17 cellular contexts compared by ENCODE assay signal in the genomic region with DNA sequence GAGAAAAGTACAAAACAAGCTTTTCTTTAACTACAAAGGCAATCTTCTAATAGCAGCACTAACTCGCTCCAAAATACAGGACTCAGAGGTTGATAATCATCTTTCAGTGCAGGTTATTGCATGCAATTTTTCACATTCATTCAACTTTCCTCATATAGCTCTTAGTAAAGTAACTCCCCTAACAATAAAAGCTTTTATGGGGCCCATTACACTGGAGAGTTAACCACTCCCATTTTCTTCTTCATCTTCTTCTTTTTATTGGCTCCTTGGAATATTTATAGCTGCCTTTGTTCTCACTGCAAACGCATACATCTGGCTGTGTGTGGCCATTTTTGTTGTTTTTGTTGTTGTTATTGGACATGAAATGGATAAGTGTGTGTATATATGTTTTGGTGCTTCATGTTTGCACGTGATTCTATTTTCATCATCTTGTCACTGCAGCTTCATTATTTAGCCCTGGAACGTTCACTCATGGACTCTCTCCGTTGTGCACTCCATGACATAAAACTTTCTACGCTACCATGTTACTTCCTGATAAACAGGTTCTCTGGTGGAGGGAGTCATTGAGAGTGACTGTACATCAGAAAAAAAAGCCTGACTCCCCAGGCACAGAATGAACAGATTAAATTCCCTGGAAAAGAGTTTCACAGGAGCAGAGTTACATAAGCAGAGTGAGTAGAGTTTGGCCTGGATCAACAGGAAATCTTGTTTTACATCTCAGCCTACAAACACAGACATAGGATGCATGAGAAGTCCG.
"Had no signal": no experiment of that assay in that cellular context is flagged by ENCODE, and none has a peak within 500 bp of the region (broad histone marks: within the 10 kb centered on the region; RNA-seq: fewer than 3 reads in every experiment).

No MANE protein-coding gene starts in this region.

- H3K36me3 ChIP-seq: ascending aorta, breast epithelium, left ventricle myocardium inferior, right atrium auricular region, thyroid gland had no signal

- H3K79me2 ChIP-seq: hepatocyte had no signal

- H3K36me3 Mint-ChIP-seq: naive thymus-derived CD4-positive, alpha-beta T cell; stimulated activated naive B cell treated with anti-CD40 and anti-IgM and Interleukin-4, amounts not matched to agents 10 μg/mL and 1 μg/mL and 100 μg/mL, for 72 hours had no signal

- FAIRE-seq: urothelium cell line had no signal

- H3K9me3 ChIP-seq: ascending aorta, breast epithelium, left ventricle myocardium inferior, right atrium auricular region, thyroid gland had no signal

- H3K27ac Mint-ChIP-seq: naive thymus-derived CD4-positive, alpha-beta T cell; stimulated activated naive B cell treated with anti-CD40 and anti-IgM and Interleukin-4, amounts not matched to agents 10 μg/mL and 1 μg/mL and 100 μg/mL, for 72 hours had no signal

- H3K4me3 ChIP-seq: ascending aorta, breast epithelium, hepatocyte, left ventricle myocardium inferior, right atrium auricular region, thyroid gland had no signal

- H3K4me3 Mint-ChIP-seq: naive thymus-derived CD4-positive, alpha-beta T cell; stimulated activated naive B cell treated with anti-CD40 and anti-IgM and Interleukin-4, amounts not matched to agents 10 μg/mL and 1 μg/mL and 100 μg/mL, for 72 hours had no signal

- H3K4me1 Mint-ChIP-seq: stimulated activated naive B cell treated with anti-CD40 and anti-IgM and Interleukin-4, amounts not matched to agents 10 μg/mL and 1 μg/mL and 100 μg/mL, for 72 hours had no signal

- H3K4me1 ChIP-seq: ascending aorta, breast epithelium, left ventricle myocardium inferior, right atrium auricular region had no signal

- H3K9me3 Mint-ChIP-seq: naive thymus-derived CD4-positive, alpha-beta T cell; stimulated activated naive B cell treated with anti-CD40 and anti-IgM and Interleukin-4, amounts not matched to agents 10 μg/mL and 1 μg/mL and 100 μg/mL, for 72 hours had no signal

- H3K27ac ChIP-seq: ascending aorta, breast epithelium, hepatocyte, left ventricle myocardium inferior, right atrium auricular region, thyroid gland had no signal

- H3K27me3 ChIP-seq: ascending aorta, hepatocyte, right atrium auricular region, thyroid gland had no signal

- H3K4me2 ChIP-seq: hepatocyte had no signal

- ATAC-seq: activated CD4-positive, CD25-positive, alpha-beta regulatory T cell treated with anti-CD3 and anti-CD28 coated beads, Interleukin-2, amount 50 U/mL, for 24 hours; naive thymus-derived CD4-positive, alpha-beta T cell; stimulated activated naive B cell treated with anti-CD40 and anti-IgM and Interleukin-4, amounts not matched to agents 10 μg/mL and 1 μg/mL and 100 μg/mL, for 72 hours had no signal

- DNase-seq: activated CD4-positive, alpha-beta T cell treated with anti-CD3 and anti-CD28 coated beads, Interleukin-2, amount 50 U/mL, for 1 hour; activated naive CD4-positive, alpha-beta T cell; dermis blood vessel endothelial cell; erythroblast; islet precursor cell; left ventricle myocardium inferior; naive thymus-derived CD4-positive, alpha-beta T cell; stimulated activated CD4-positive, alpha-beta T cell treated with anti-CD3 and anti-CD28 coated beads, Interleukin-4, amount 100 ng/mL, for 1 hour; stimulated activated naive B cell treated with anti-CD40 and anti-IgM and Interleukin-4, amounts not matched to agents 10 μg/mL and 1 μg/mL and 100 μg/mL, for 72 hours; T-helper 9 cell; thyroid gland had no signal

- H2AFZ ChIP-seq: hepatocyte had no signal
